In the genomic region with DNA sequence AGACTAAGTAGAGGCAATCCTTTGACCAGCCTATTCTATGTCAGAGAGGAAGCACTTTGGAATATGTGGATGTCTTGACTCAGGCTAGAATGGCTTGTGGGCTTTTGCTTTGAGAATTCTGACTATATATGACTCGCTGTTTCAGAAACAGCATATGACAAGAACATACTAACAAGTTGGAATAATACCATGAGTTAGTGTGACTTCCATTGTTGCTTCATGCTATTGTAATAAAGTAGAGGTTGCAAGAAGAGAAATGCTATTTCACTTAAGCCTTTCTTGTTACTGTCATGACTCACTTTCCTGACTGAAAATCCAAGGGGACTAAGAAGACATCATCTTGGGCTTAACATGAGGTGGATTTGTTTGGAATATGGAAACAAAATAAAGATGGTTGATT, we compare ENCODE assay signal across 16 cellular contexts.
A peak's percentile ranks its signal among the peaks of the same experiment; 100 is the strongest.
DNase-seq lines count a peak whose midpoint lies in the region; ATAC-seq and FAIRE-seq lines count a peak whose summit lies in the region.
"Had no signal": no experiment of that assay in that cellular context is flagged by ENCODE, and none has a peak within 500 bp of the region (broad histone marks: within the 10 kb centered on the region; RNA-seq: fewer than 3 reads in every experiment).

No MANE protein-coding gene starts in this region.

- H3K27ac ChIP-seq in epithelial cell of prostate, result peak overlapping the region; percentile 39
- H3K27ac ChIP-seq: HL-60, SJCRH30, upper lobe of right lung had no signal

- FAIRE-seq in G401.6 (lab: Jason Lieb, UNC), result peak; percentile 3
- FAIRE-seq: K562 had no signal

- peak; percentile 33 for DNase-seq in RPMI7951 (ENCODE audit: low read depth)
- no peak for DNase-seq in epithelial cell of prostate (ENCODE audit: low read depth, low spot score)
- peak; percentile 80 for DNase-seq in renal cortical epithelial cell (ENCODE audit: low read depth)
- DNase-seq in HPDE6-E6E7 (ENCODE audit: extremely low spot score), result no peak
- DNase-seq in hippocampal formation (lab: John Stamatoyannopoulos, UW), result no peak
- DNase-seq: NCI-H1092; NCI-H524 treated with DMSO at 0.1 percent for 48 hours; SJCRH30; stimulated activated naive CD8-positive, alpha-beta T cell treated with anti-CD3 and anti-CD28 coated beads, Interleukin-15, amount 100 ng/mL, for 72 hours; upper lobe of right lung had no signal

- no peak for ATAC-seq in HG02759 (IDR thresholded peaks at IDR 0.05; ENCODE audit: unreplicated experiment)
- ATAC-seq: HCT116; K562; left lobe of liver; stimulated activated naive CD8-positive, alpha-beta T cell treated with anti-CD3 and anti-CD28 coated beads, Interleukin-15, amount 100 ng/mL, for 72 hours; upper lobe of right lung had no signal

Comparison
In these comparisons a context has a peak if more than half of its experiments do, and no peak if none do; other contexts are left out.
1. DNase-seq: peak in RPMI7951 (single experiment) and renal cortical epithelial cell (single experiment); none in epithelial cell of prostate (single experiment), HPDE6-E6E7 (single experiment) and hippocampal formation (0 of 2).